ENCODE assay signal across 8 cellular contexts in genomic region chr1:23801338-23801748, GRCh38. TPM values are rescaled to one million over a fixed set of nuclear protein-coding genes. Genes with fewer than 3 reads are reported as not detected.
DNase-seq lines count a peak whose midpoint lies in the region; ATAC-seq and TF ChIP-seq lines count a peak whose summit lies in the region.

No MANE protein-coding gene starts in this region.

- no peak for ATAC-seq in CD4-positive, alpha-beta T cell (ENCODE audit: poor library complexity)
- ATAC-seq in HG02610 (IDR thresholded peaks at IDR 0.05; ENCODE audit: unreplicated experiment) (no peak), GM19328 (IDR thresholded peaks at IDR 0.05; ENCODE audit: unreplicated experiment) (no peak)

- CTCF ChIA-PET in CD4-positive, alpha-beta T cell (lab: Charles Lee), result interaction anchor here (1.4 to 4.3 kb wide), 3 partner anchors 9 to 30 kb away, joined by 3 to 13 read pairs (median 12); no protein-coding TSS in a partner anchor

- no peaks in the 10 kb centered on the region for H3K9me3 Mint-ChIP-seq in CD4-positive, alpha-beta T cell
- H3K9me3 Mint-ChIP-seq in nephron, result no peaks in the 10 kb centered on the region

- H3K36me3 ChIP-seq in MG63, result peaks cover 18% of the 10 kb centered on the region

- peak overlapping the region; percentile 92 for H3K27ac Mint-ChIP-seq in CD4-positive, alpha-beta T cell
- H3K27ac Mint-ChIP-seq in nephron, result peak overlapping the region; percentile 60 to 96 (median 87)

- DNase-seq in CD4-positive, alpha-beta T cell, result no peak
- DNase-seq in MG63, result no peak
- no peak for DNase-seq in coronary artery (ENCODE audit: low spot score)
- DNase-seq in inferior parietal cortex (ENCODE audit: extremely low spot score), result no peak
- no peak for DNase-seq in glomerular visceral epithelial cell (ENCODE audit: extremely low spot score)

- H3K4me3 ChIP-seq in MG63, result peak overlapping the region; percentile 87
- H3K4me3 ChIP-seq in coronary artery, result peak overlapping the region; percentile 79

- peaks cover 23% of the 10 kb centered on the region for H3K36me3 Mint-ChIP-seq in CD4-positive, alpha-beta T cell (ENCODE audit: low read depth)
- H3K36me3 Mint-ChIP-seq in nephron (ENCODE audit: low read depth), result peaks cover 26% of the 10 kb centered on the region

- peak overlapping the region; percentile 97 for H3K4me3 Mint-ChIP-seq in CD4-positive, alpha-beta T cell
- H3K4me3 Mint-ChIP-seq in nephron, result peak overlapping the region; percentile 90 to 94 (median 92)

- H3K27ac ChIP-seq in CD4-positive, alpha-beta T cell (ENCODE audit: low read depth, low read length), result peak overlapping the region; percentile 82
- peak overlapping the region; percentile 83 to 92 for H3K27ac ChIP-seq in coronary artery

- no peaks in the 10 kb centered on the region for H3K9me3 ChIP-seq in CD4-positive, alpha-beta T cell (ENCODE audit: control insufficient read depth, low read length)
- no peaks in the 10 kb centered on the region for H3K9me3 ChIP-seq in MG63

- TF ChIP-seq CTCF in CD4-positive, alpha-beta T cell (IDR thresholded peaks at IDR 0.05), result no peak
- no peak for TF ChIP-seq CTCF in coronary artery (IDR thresholded peaks at IDR 0.05)
- no peak for TF ChIP-seq CTCF in nephron (IDR thresholded peaks at IDR 0.05; ENCODE audit: unreplicated experiment in 3 of 3)

- POLR2A ChIA-PET in CD4-positive, alpha-beta T cell (lab: Charles Lee), result interaction anchor here (0.6 to 4.9 kb wide), 14 partner anchors 8 to 457 kb away, joined by 3 to 40 read pairs (median 4); partner anchors contain the start of genes ELOA, FUCA1, HMGCL and HNRNPR

- intact Hi-C loops in CD4-positive, alpha-beta T cell (cut with DNase I, micrococcal nuclease), result loop anchor here in 1 of 2 experiments (2.0 to 10.0 kb wide), 4 partner anchors 36 to 437 kb away; partner anchors contain the start of genes ELOA, PNRC2 and ZNF436

- H3K27me3 Mint-ChIP-seq in CD4-positive, alpha-beta T cell, result no peaks in the 10 kb centered on the region
- H3K27me3 Mint-ChIP-seq in nephron (ENCODE audit: low read depth), result peaks cover 3% of the 10 kb centered on the region

- peaks cover 14% of the 10 kb centered on the region for H3K4me1 Mint-ChIP-seq in CD4-positive, alpha-beta T cell (ENCODE audit: low read depth)
- H3K4me1 Mint-ChIP-seq in nephron, result peaks cover 5% of the 10 kb centered on the region

- no peaks in the 10 kb centered on the region for H3K27me3 ChIP-seq in CD4-positive, alpha-beta T cell (ENCODE audit: control insufficient read depth, insufficient read depth, low read length)
- no peaks in the 10 kb centered on the region for H3K27me3 ChIP-seq in MG63

RNA-seq across cellular contexts. Expression of gene GALE, which starts 0.8 kb away (rescaled TPM):
- 1 to 10 TPM; 5.4 to 6.9 TPM for total RNA-seq in CD4-positive, alpha-beta T cell
- total RNA-seq in MG63 (2014; rRNA removed; shearing (Covaris generic); ENCODE audit: low replicate concordance), result 45.4 and 123 TPM in 2 replicates

RNA-seq across cellular contexts. Expression of gene LYPLA2, which starts 10.4 kb away (rescaled TPM):
- 10 to 100 TPM; 37.4 to 37.7 TPM for total RNA-seq in CD4-positive, alpha-beta T cell
- total RNA-seq in MG63 (2014; rRNA removed; shearing (Covaris generic); ENCODE audit: low replicate concordance), result 38.5 and 68.6 TPM in 2 replicates

RNA-seq across cellular contexts. Expression of gene PITHD1, which starts 23.1 kb away (rescaled TPM):
- 100 to 1,000 TPM; 110 to 111 TPM for total RNA-seq in CD4-positive, alpha-beta T cell
- total RNA-seq in MG63 (2014; rRNA removed; shearing (Covaris generic); ENCODE audit: low replicate concordance), result 64.2 and 116 TPM in 2 replicates

RNA-seq across cellular contexts. Expression of gene HMGCL, which starts 23.9 kb away (rescaled TPM):
- 1 to 10 TPM; 8.9 to 9.6 TPM for total RNA-seq in CD4-positive, alpha-beta T cell
- 27.6 and 41.0 TPM in 2 replicates for total RNA-seq in MG63 (2014; rRNA removed; shearing (Covaris generic); ENCODE audit: low replicate concordance)

RNA-seq across cellular contexts. Expression of gene ELOA, which starts 58.1 kb away (rescaled TPM):
- total RNA-seq in CD4-positive, alpha-beta T cell, result 10 to 100 TPM; 28.1 to 33.0 TPM
- 32.8 and 35.6 TPM in 2 replicates for total RNA-seq in MG63 (2014; rRNA removed; shearing (Covaris generic); ENCODE audit: low replicate concordance)
